Comparison of ENCODE assay signal across 12 cellular contexts in the genomic region with DNA sequence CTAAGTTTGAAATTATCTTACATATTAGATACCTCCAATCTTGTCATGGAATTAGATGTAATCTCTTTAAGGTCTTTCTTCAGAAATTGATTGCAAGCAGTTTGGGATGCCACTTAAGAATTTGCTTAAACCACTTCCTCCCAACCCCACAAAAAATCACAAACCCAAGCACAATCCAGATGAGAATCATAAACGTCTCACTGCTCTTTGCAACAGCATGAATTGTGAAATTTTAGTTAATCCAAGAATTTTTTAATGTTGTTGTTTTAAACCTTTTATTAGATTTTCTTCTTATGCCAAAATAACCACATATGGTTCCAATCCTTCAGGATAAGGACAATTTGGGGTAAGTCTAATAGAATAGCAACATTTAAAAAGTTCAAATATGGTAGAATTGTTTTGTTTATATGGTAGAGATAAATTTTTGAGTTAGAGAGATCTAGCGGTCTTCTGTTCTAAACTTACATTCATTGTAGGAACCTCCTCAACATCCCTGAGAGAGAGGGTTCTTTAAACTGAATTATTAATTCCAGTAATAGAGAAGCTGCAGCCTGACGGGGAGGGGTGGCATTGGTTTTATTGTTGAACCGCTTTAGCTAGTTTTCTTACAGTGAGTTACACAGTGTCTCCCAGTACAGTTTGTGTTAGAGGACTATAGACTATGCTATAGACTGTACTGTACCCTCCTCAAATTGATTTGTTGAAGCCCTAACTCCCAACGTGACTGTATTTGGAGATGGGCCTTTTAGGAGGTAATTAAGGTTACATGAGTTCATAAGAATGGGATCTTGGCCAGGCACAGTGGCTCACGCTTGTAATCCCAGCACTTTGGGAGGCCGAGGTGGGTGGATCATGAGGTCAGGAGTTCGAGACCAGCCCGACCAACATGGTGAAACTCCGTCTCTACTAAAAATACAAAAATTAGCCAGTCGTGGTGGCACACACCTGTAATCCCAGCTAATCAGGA. TPM values are rescaled to one million over a fixed set of nuclear protein-coding genes. Genes with fewer than 3 reads are reported as not detected.
DNase-seq lines count a peak whose midpoint lies in the region; ATAC-seq and TF ChIP-seq lines count a peak whose summit lies in the region.
"Had no signal": no experiment of that assay in that cellular context is flagged by ENCODE, and none has a peak within 500 bp of the region (broad histone marks: within the 10 kb centered on the region; RNA-seq: fewer than 3 reads in every experiment).

No MANE protein-coding gene starts in this region.

- TF ChIP-seq POLR2A in stomach (IDR thresholded peaks at IDR 0.05): no peak

- H2AFZ ChIP-seq in ACC112 (ENCODE audit: low read length, unreplicated experiment): peak overlapping the region; percentile 45

- TF ChIP-seq EP300 in stomach (IDR thresholded peaks at IDR 0.05): no peak

- no peak for TF ChIP-seq CTCF in fibroblast of villous mesenchyme (IDR thresholded peaks at IDR 0.05; ENCODE audit: insufficient read depth, low read depth, low read length)
- no peak for TF ChIP-seq CTCF in nephron progenitor cell (IDR thresholded peaks at IDR 0.05)
- no peak for TF ChIP-seq CTCF in stomach (IDR thresholded peaks at IDR 0.05)

- peak overlapping the region in 1 of 3 donors; percentile 39 for H3K4me3 Mint-ChIP-seq in T-cell
- no peak overlapping the region for H3K4me3 Mint-ChIP-seq in nephron progenitor cell

- 80 to 91% (median 86%) methylated on average over 11 of the region's 11 CpGs for WGBS in stomach, 5 donors

- H3K27ac ChIP-seq in ACC112 (ENCODE audit: low read depth, low read length) (0 out of 2 replicates have a peak overlapping the region, but pooled peaks have one; percentile 8), stomach (peak overlapping the region in 2 of 5 donors; percentile 33 to 49)
- H3K27ac ChIP-seq: C4-2B had no signal

- H3K27ac Mint-ChIP-seq in T-cell: peak overlapping the region; percentile 65 to 72
- no peak overlapping the region for H3K27ac Mint-ChIP-seq in nephron progenitor cell

- intact Hi-C loops in stomach (cut with DNase I; ENCODE audit: low total_unique reads): no loop called here

- POLR2A ChIA-PET in T-cell (lab: Charles Lee): no interaction called here

- no peaks in the 10 kb centered on the region for H3K79me2 ChIP-seq in ACC112 (ENCODE audit: control insufficient read depth, insufficient read depth, low read length, unreplicated experiment)

- H3K36me3 ChIP-seq in ACC112 (ENCODE audit: insufficient read depth, low read length) (no peaks in the 10 kb centered on the region), stomach (no peaks in the 10 kb centered on the region)
- H3K36me3 ChIP-seq: MG63 had no signal

- H3K4me1 Mint-ChIP-seq in T-cell: peaks cover 21 to 35% (median 26%) of the 10 kb centered on the region in 3 donors
- H3K4me1 Mint-ChIP-seq in nephron progenitor cell: no peaks in the 10 kb centered on the region

- no peak overlapping the region for H3K4me3 ChIP-seq in ACC112 (ENCODE audit: low read depth, low read length)
- no peak overlapping the region for H3K4me3 ChIP-seq in fibroblast of villous mesenchyme (ENCODE audit: low read depth, low read length)
- H3K4me3 ChIP-seq in stomach: no peak overlapping the region
- H3K4me3 ChIP-seq: MG63 had no signal

- peaks cover 11% of the 10 kb centered on the region for H3K4me1 ChIP-seq in ACC112 (ENCODE audit: control insufficient read depth, insufficient read depth, low read length, unreplicated experiment)
- H3K4me1 ChIP-seq in stomach: peaks cover 0 to 10% (median 1%) of the 10 kb centered on the region in 4 donors

- H3K36me3 Mint-ChIP-seq in T-cell: no peaks in the 10 kb centered on the region
- H3K36me3 Mint-ChIP-seq in nephron progenitor cell (ENCODE audit: low read depth): peaks cover 6% of the 10 kb centered on the region

- CTCF ChIA-PET in T-cell (lab: Charles Lee): interaction anchor here in 1 of 2 donors (0.9 kb wide), 1 partner anchor 818 kb away, joined by 3 read pairs; no protein-coding TSS in a partner anchor

- DNase-seq in EH (ENCODE audit: low read depth) (peak; percentile 86), T-cell (no peak), fibroblast of villous mesenchyme (ENCODE audit: low read depth) (peak; percentile 96), nephron progenitor cell (no peak), stomach (no peak), germinal center (ENCODE audit: low spot score) (no peak)
- DNase-seq: activated CD4-positive, CD25-positive, alpha-beta regulatory T cell; MG63; stimulated activated naive CD8-positive, alpha-beta T cell treated with anti-CD3 and anti-CD28 coated beads, Interleukin-15, Interleukin-2, amounts not matched to agents 100 U/mL and 50 U/mL, for 24 hours had no signal

- ATAC-seq in T-cell (replicated peaks in 1 of 4): peak in 2 of 4 experiments; percentile 56 to 58
- no peak for ATAC-seq in HG02610 (IDR thresholded peaks at IDR 0.05; ENCODE audit: unreplicated experiment)
- ATAC-seq: stimulated activated naive CD8-positive, alpha-beta T cell treated with anti-CD3 and anti-CD28 coated beads, Interleukin-15, Interleukin-2, amounts not matched to agents 100 U/mL and 50 U/mL, for 24 hours had no signal

- H3K9me3 Mint-ChIP-seq in T-cell (peaks cover 0 to 4% (median 0%) of the 10 kb centered on the region in 3 donors), nephron progenitor cell (peaks cover 17% of the 10 kb centered on the region)

- no peaks in the 10 kb centered on the region for H3K27me3 Mint-ChIP-seq in T-cell
- peaks cover 6% of the 10 kb centered on the region for H3K27me3 Mint-ChIP-seq in nephron progenitor cell (ENCODE audit: low read depth, poor library complexity)

- no peaks in the 10 kb centered on the region for H3K9me3 ChIP-seq in stomach
- H3K9me3 ChIP-seq: MG63 had no signal

- H3K27me3 ChIP-seq in ACC112 (ENCODE audit: insufficient read depth, low read length): no peaks in the 10 kb centered on the region
- H3K27me3 ChIP-seq in stomach: no peaks in the 10 kb centered on the region
- H3K27me3 ChIP-seq: MG63 had no signal

RNA-seq across cellular contexts. Expression of a gene that starts 24.8 kb away (rescaled TPM):
- total RNA-seq in T-cell (100 to 1,000 TPM; 113 to 330 (median 129) TPM), fibroblast of villous mesenchyme (281 and 557 TPM in 2 replicates), stomach (100 to 1,000 TPM in 3 of 5 donors, 10 to 100 TPM in 2; 33.0 to 466 (median 214) TPM)
- 10 to 100 TPM; 18.5 to 22.4 (median 21.8) TPM for polyA plus RNA-seq in stomach

Comparison
In these comparisons a context has a peak if more than half of its experiments do, and no peak if none do; other contexts are left out.
1. DNase-seq: peak in EH (single experiment) and fibroblast of villous mesenchyme (single experiment); none in T-cell (0 of 34), nephron progenitor cell (single experiment), stomach (single experiment) and germinal center (single experiment).